Comparison of ENCODE assay signal across 17 cellular contexts in the genomic region with DNA sequence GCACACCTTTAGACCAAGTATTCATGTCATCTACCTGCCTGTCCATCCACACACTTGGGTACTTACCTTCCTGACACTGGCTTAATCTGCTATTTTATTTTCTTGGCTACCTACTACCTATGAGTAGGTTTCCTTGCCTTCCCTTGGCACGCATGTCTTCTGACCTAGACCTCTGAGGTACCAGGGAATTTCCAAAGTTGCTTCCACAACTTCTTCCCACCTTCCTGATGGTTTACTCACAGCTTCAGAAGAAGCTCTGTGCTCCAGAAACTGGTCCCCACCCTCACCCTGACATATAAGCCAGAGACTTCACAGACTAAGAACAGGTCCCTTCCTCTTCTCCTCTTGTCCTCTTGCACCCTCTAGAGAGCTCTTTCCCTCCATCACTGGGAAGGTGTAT. TPM values are rescaled to one million over a fixed set of nuclear protein-coding genes. Genes with fewer than 3 reads are reported as not detected.
A peak's percentile ranks its signal among the peaks of the same experiment; 100 is the strongest.
DNase-seq lines count a peak whose midpoint lies in the region; ATAC-seq and TF ChIP-seq lines count a peak whose summit lies in the region.
"Had no signal": no experiment of that assay in that cellular context is flagged by ENCODE, and none has a peak within 500 bp of the region (broad histone marks: within the 10 kb centered on the region; RNA-seq: fewer than 3 reads in every experiment).

No MANE protein-coding gene starts in this region.

- no peak overlapping the region for H3K27ac ChIP-seq in mammary epithelial cell (ENCODE audit: insufficient read depth, low read depth, low read length)
- H3K27ac ChIP-seq: BLaER1 had no signal

- in situ Hi-C loops in mammary epithelial cell (cut with MboI; ENCODE audit: low sequenced_read_pairs in 2 of 2), result no loop called here

- no peak overlapping the region for H3K4me2 ChIP-seq in mammary epithelial cell (ENCODE audit: insufficient read depth, low read depth, low read length)
- H3K4me2 ChIP-seq: BLaER1, GM23338 had no signal

- H4K20me1 ChIP-seq in mammary epithelial cell (ENCODE audit: insufficient read depth, low read length), result no peaks in the 10 kb centered on the region
- H4K20me1 ChIP-seq: BLaER1 had no signal

- H3K27me3 Mint-ChIP-seq in progenitor cell of endocrine pancreas, result peaks cover 24% of the 10 kb centered on the region

- BruUV-seq in mammary epithelial cell (replicated peaks; lab: Mats Ljungman, UMichigan), result no TSS peak

- H3K27me3 ChIP-seq in mammary epithelial cell (ENCODE audit: insufficient read depth, low read length), result peaks cover 2% of the 10 kb centered on the region
- H3K27me3 ChIP-seq: BLaER1 had no signal

- H2AFZ ChIP-seq in mammary epithelial cell (ENCODE audit: low read depth, low read length), result no peak overlapping the region
- H2AFZ ChIP-seq: GM23338 had no signal

- no peak overlapping the region for H3K9ac ChIP-seq in mammary epithelial cell (ENCODE audit: insufficient read depth, low read length)
- H3K9ac ChIP-seq: BLaER1 had no signal

- H3K36me3 Mint-ChIP-seq in progenitor cell of endocrine pancreas (ENCODE audit: insufficient read depth), result no peaks in the 10 kb centered on the region
- H3K36me3 Mint-ChIP-seq: CD14-positive monocyte; CD4-positive, alpha-beta memory T cell had no signal

- H3K4me3 Mint-ChIP-seq in progenitor cell of endocrine pancreas (ENCODE audit: low read depth), result no peak overlapping the region
- H3K4me3 Mint-ChIP-seq: CD14-positive monocyte; CD4-positive, alpha-beta memory T cell; GM23338 had no signal

- 75% methylated on average over 1 of the region's 1 CpG for WGBS in mammary epithelial cell (ENCODE audit: low coverage, missing lambda C conversion rate)

- CTCF ChIA-PET in mammary epithelial cell (lab: Charles Lee; ENCODE audit: low non-redundant PET), result no interaction called here

- intact Hi-C loops in mammary epithelial cell (cut with micrococcal nuclease), result no loop called here

- no peaks in the 10 kb centered on the region for H3K79me2 ChIP-seq in mammary epithelial cell (ENCODE audit: insufficient read depth, low read length)

- dilution Hi-C loops in mammary epithelial cell (cut with HindIII; ENCODE audit: low sequenced_read_pairs), result no loop called here

- no peaks in the 10 kb centered on the region for H3K4me1 Mint-ChIP-seq in progenitor cell of endocrine pancreas (ENCODE audit: low read depth)
- H3K4me1 Mint-ChIP-seq: CD14-positive monocyte; CD4-positive, alpha-beta memory T cell; GM23338 had no signal

- H3K4me3 ChIP-seq in mammary epithelial cell (replicated peaks in 1 of 3; ENCODE audit: insufficient read depth in 1 of 3, low read depth in 2 of 3, low read length in 3 of 3) (no peak overlapping the region), epithelial cell of esophagus (ENCODE audit: low read length) (no peak overlapping the region)
- H3K4me3 ChIP-seq: BLaER1, GM23338 had no signal

- no peak overlapping the region for H3K27ac Mint-ChIP-seq in progenitor cell of endocrine pancreas
- H3K27ac Mint-ChIP-seq: CD4-positive, alpha-beta memory T cell; GM23338 had no signal

- ATAC-seq in HG03039 (IDR thresholded peaks at IDR 0.05; ENCODE audit: unreplicated experiment), result no peak
- ATAC-seq: GM23338 had no signal

- TF ChIP-seq CTCF in GM10266 (IDR thresholded peaks at IDR 0.05; ENCODE audit: control insufficient read depth, insufficient read depth, low read depth, missing control alignments) (peak; percentile 18), mammary epithelial cell (conservative IDR thresholded peaks at IDR 0.05 in 1 of 2, IDR thresholded peaks at IDR 0.05 in 1 of 2; ENCODE audit: extremely low read depth in 1 of 2, insufficient read depth in 1 of 2, low read depth in 1 of 2, low read length in 2 of 2) (no peak), epithelial cell of esophagus (IDR thresholded peaks at IDR 0.05; ENCODE audit: insufficient read depth, low read depth, low read length, missing control alignments) (no peak), progenitor cell of endocrine pancreas (IDR thresholded peaks at IDR 0.05; ENCODE audit: unreplicated experiment) (no peak)

- no peaks in the 10 kb centered on the region for H3K4me1 ChIP-seq in mammary epithelial cell (ENCODE audit: insufficient read depth, low read length)

- no peaks in the 10 kb centered on the region for H3K36me3 ChIP-seq in mammary epithelial cell (ENCODE audit: insufficient read depth, low read length)
- H3K36me3 ChIP-seq: BLaER1 had no signal

- H3K9me3 ChIP-seq in mammary epithelial cell (replicated peaks; ENCODE audit: insufficient read depth, low read length), result no peaks in the 10 kb centered on the region
- H3K9me3 ChIP-seq: BLaER1 had no signal

- no peaks in the 10 kb centered on the region for H3K9me3 Mint-ChIP-seq in progenitor cell of endocrine pancreas (ENCODE audit: low read depth)
- H3K9me3 Mint-ChIP-seq: GM23338 had no signal

- DNase-seq in GM10266 (ENCODE audit: extremely low spot score) (no peak), mammary epithelial cell (peak; percentile 70), epithelial cell of esophagus (ENCODE audit: low read depth) (peak; percentile 50), progenitor cell of endocrine pancreas (ENCODE audit: low spot score, unreplicated experiment) (peak; percentile 4), NCI-H510A treated with DMSO at 0.1 percent for 48 hours (lab: John Stamatoyannopoulos, UW) (no peak), GM19238 (ENCODE audit: insufficient read length, low spot score) (no peak), NCI-H2081 (lab: John Stamatoyannopoulos, UW) (no peak)
- DNase-seq: 8988T; CD4-positive, alpha-beta memory T cell; DND-41; EL; HCEC 1CT; IMR-90 had no signal

RNA-seq across cellular contexts. Expression of gene DDX11, which starts 35.7 kb away (rescaled TPM):
- total RNA-seq in mammary epithelial cell, result 10 to 100 TPM; 11.8 to 61.2 TPM
- 23.1 TPM for polyA plus RNA-seq in mammary epithelial cell
- 48.2 TPM for polyA minus RNA-seq in mammary epithelial cell
- 238 and 247 TPM in 2 replicates for total RNA-seq in progenitor cell of endocrine pancreas

Comparison
In these comparisons a context has a peak if more than half of its experiments do, and no peak if none do; other contexts are left out.
1. DNase-seq: peak in mammary epithelial cell (single experiment), epithelial cell of esophagus (single experiment) and progenitor cell of endocrine pancreas (single experiment); none in GM10266 (single experiment), NCI-H510A treated with DMSO at 0.1 percent for 48 hours (single experiment), GM19238 (single experiment) and NCI-H2081 (0 of 2).